Comparison of ENCODE assay signal across 8 cellular contexts in genomic region chr4:15778742-15779231, GRCh38. TPM values are rescaled to one million over a fixed set of nuclear protein-coding genes. Genes with fewer than 3 reads are reported as not detected.
DNase-seq lines count a peak whose midpoint lies in the region; ATAC-seq and TF ChIP-seq lines count a peak whose summit lies in the region.

No MANE protein-coding gene starts in this region.

- H3K27me3 Mint-ChIP-seq in activated CD4-positive, alpha-beta T cell treated with anti-CD3 and anti-CD28 coated beads, Interleukin-2, amount 10 ng/mL, durations not matched to agents 7 days and 5 days, result peaks cover 16% of the 10 kb centered on the region
- no peaks in the 10 kb centered on the region for H3K27me3 Mint-ChIP-seq in naive B cell

- TF ChIP-seq POLR2A in tibial nerve (IDR thresholded peaks at IDR 0.05), result no peak

- H3K9me3 Mint-ChIP-seq in activated CD4-positive, alpha-beta T cell treated with anti-CD3 and anti-CD28 coated beads, Interleukin-2, amount 10 ng/mL, durations not matched to agents 7 days and 5 days, result peaks cover 6% of the 10 kb centered on the region
- H3K9me3 Mint-ChIP-seq in naive B cell, result no peaks in the 10 kb centered on the region

- H3K9me3 ChIP-seq in HUES6 (ENCODE audit: control insufficient read depth, insufficient read depth, low read depth, low read length) (no peaks in the 10 kb centered on the region), tibial nerve (no peaks in the 10 kb centered on the region)

- peak overlapping the region; percentile 82 for H3K27ac Mint-ChIP-seq in activated CD4-positive, alpha-beta T cell treated with anti-CD3 and anti-CD28 coated beads, Interleukin-2, amount 10 ng/mL, durations not matched to agents 7 days and 5 days
- peak overlapping the region; percentile 45 to 91 (median 59) for H3K27ac Mint-ChIP-seq in naive B cell

- no peaks in the 10 kb centered on the region for H3K36me3 ChIP-seq in HUES6 (ENCODE audit: control insufficient read depth, insufficient read depth, low read length)
- no peaks in the 10 kb centered on the region for H3K36me3 ChIP-seq in tibial nerve

- H3K36me3 Mint-ChIP-seq in activated CD4-positive, alpha-beta T cell treated with anti-CD3 and anti-CD28 coated beads, Interleukin-2, amount 10 ng/mL, durations not matched to agents 7 days and 5 days (ENCODE audit: low read depth), result peaks cover 65% of the 10 kb centered on the region
- peaks cover 0 to 8% of the 10 kb centered on the region in 2 donors for H3K36me3 Mint-ChIP-seq in naive B cell

- TF ChIP-seq CTCF in epithelial cell of proximal tubule (conservative IDR thresholded peaks at IDR 0.05; ENCODE audit: low read depth, low read length), result no peak
- TF ChIP-seq CTCF in tibial nerve (IDR thresholded peaks at IDR 0.05), result no peak

- no peaks in the 10 kb centered on the region for H3K4me1 ChIP-seq in HUES6 (ENCODE audit: control insufficient read depth, insufficient read depth, low read length)
- peaks cover 0 to 21% (median 3%) of the 10 kb centered on the region in 4 donors for H3K4me1 ChIP-seq in tibial nerve

- H3K4me3 Mint-ChIP-seq in activated CD4-positive, alpha-beta T cell treated with anti-CD3 and anti-CD28 coated beads, Interleukin-2, amount 10 ng/mL, durations not matched to agents 7 days and 5 days, result peak overlapping the region; percentile 85
- peak overlapping the region; percentile 84 to 98 (median 96) for H3K4me3 Mint-ChIP-seq in naive B cell

- H3K27ac ChIP-seq in HUES6 (ENCODE audit: low read depth, low read length) (no peak overlapping the region), tibial nerve (peak overlapping the region in 3 of 4 donors; percentile 43 to 72 (median 44))

- WGBS in tibial nerve, 2 donors, result 0% methylated on average over 17 to 30 of the region's 41 CpGs

- ATAC-seq in GM21390 (IDR thresholded peaks at IDR 0.05; ENCODE audit: unreplicated experiment) (peak; percentile 53), naive B cell (ENCODE audit: low read depth in 2 of 2) (peak; percentile 56 to 66)

- peaks cover 80% of the 10 kb centered on the region for H3K4me1 Mint-ChIP-seq in activated CD4-positive, alpha-beta T cell treated with anti-CD3 and anti-CD28 coated beads, Interleukin-2, amount 10 ng/mL, durations not matched to agents 7 days and 5 days
- H3K4me1 Mint-ChIP-seq in naive B cell, result peaks cover 44 to 65% (median 58%) of the 10 kb centered on the region in 3 donors

- POLR2A ChIA-PET in activated CD4-positive, alpha-beta T cell treated with anti-CD3 and anti-CD28 coated beads, Interleukin-2, amount 10 ng/mL, durations not matched to agents 7 days and 5 days (lab: Charles Lee), result interaction anchor here (1.1 kb wide), 1 partner anchor 7 kb away, joined by 4 read pairs; no protein-coding TSS in a partner anchor

- no peak overlapping the region for H3K9ac ChIP-seq in HUES6 (ENCODE audit: low read length)

- CTCF ChIA-PET in activated CD4-positive, alpha-beta T cell treated with anti-CD3 and anti-CD28 coated beads, Interleukin-2, amount 10 ng/mL, durations not matched to agents 7 days and 5 days (lab: Charles Lee), result interaction anchor here (1.0 to 2.0 kb wide), 3 partner anchors 18 to 46 kb away, joined by 3 to 5 read pairs (median 4); no protein-coding TSS in a partner anchor

- peak overlapping the region; percentile 55 for H3K4me3 ChIP-seq in HUES6 (ENCODE audit: low read depth, low read length)
- H3K4me3 ChIP-seq in epithelial cell of proximal tubule (ENCODE audit: low read depth, low read length), result peak overlapping the region; percentile 51
- H3K4me3 ChIP-seq in tibial nerve, result peak overlapping the region; percentile 54 to 71 (median 58)

- no peak for TF ChIP-seq EP300 in tibial nerve (IDR thresholded peaks at IDR 0.05)

- DNase-seq in ELR (ENCODE audit: low read depth) (peak; percentile 26), epithelial cell of proximal tubule (ENCODE audit: low read depth) (no peak), naive B cell (peak; percentile 53), tibial nerve (ENCODE audit: low spot score in 2 of 2) (no peak), NCI-H2196 (lab: John Stamatoyannopoulos, UW; ENCODE audit: unreplicated experiment) (no peak)
- DNase-seq in activated CD4-positive, alpha-beta T cell treated with anti-CD3 and anti-CD28 coated beads, Interleukin-2, amount 10 ng/mL, durations not matched to agents 7 days and 5 days, result peak; percentile 72

- H3K27me3 ChIP-seq in HUES6 (ENCODE audit: control insufficient read depth, insufficient read depth, low read length) (peaks cover 72% of the 10 kb centered on the region), tibial nerve (no peaks in the 10 kb centered on the region)

RNA-seq across cellular contexts. Expression of gene CD38, which starts 0.7 kb away (rescaled TPM):
- 10 to 100 TPM; 87.4 to 95.3 TPM for total RNA-seq in activated CD4-positive, alpha-beta T cell treated with anti-CD3 and anti-CD28 coated beads, Interleukin-2, amount 10 ng/mL, durations not matched to agents 7 days and 5 days
- not detected in 2 replicates for total RNA-seq in epithelial cell of proximal tubule
- 10 to 100 TPM; 12.8 to 33.8 (median 24.7) TPM for polyA plus RNA-seq in naive B cell (ENCODE audit: low read depth in 6 of 6)
- total RNA-seq in tibial nerve, result 10 to 100 TPM in 1 of 4 donors, 1 to 10 TPM in 3; 3.0 to 12.1 (median 6.7) TPM

Comparison
In these comparisons a context has a peak if more than half of its experiments do, and no peak if none do; other contexts are left out.
1. DNase-seq: peak in ELR (single experiment), activated CD4-positive, alpha-beta T cell treated with anti-CD3 and anti-CD28 coated beads, Interleukin-2, amount 10 ng/mL, durations not matched to agents 7 days and 5 days (single experiment) and naive B cell (single experiment); none in epithelial cell of proximal tubule (single experiment), tibial nerve (0 of 2) and NCI-H2196 (single experiment).
2. RNA of gene CD38, which starts 0.7 kb away (total RNA-seq): 87.4 to 95.3 TPM in activated CD4-positive, alpha-beta T cell treated with anti-CD3 and anti-CD28 coated beads, Interleukin-2, amount 10 ng/mL, durations not matched to agents 7 days and 5 days; 3.0 to 12.1 TPM in tibial nerve and not detected in epithelial cell of proximal tubule; every median in the first group is over 4 times any median in the second.
3. Peak in every context shown above with its lines, with median percentiles within 50 percentile points of each other: H3K4me3 ChIP-seq.